Comparison of ENCODE assay signal across 25 cellular contexts in the genomic region with DNA sequence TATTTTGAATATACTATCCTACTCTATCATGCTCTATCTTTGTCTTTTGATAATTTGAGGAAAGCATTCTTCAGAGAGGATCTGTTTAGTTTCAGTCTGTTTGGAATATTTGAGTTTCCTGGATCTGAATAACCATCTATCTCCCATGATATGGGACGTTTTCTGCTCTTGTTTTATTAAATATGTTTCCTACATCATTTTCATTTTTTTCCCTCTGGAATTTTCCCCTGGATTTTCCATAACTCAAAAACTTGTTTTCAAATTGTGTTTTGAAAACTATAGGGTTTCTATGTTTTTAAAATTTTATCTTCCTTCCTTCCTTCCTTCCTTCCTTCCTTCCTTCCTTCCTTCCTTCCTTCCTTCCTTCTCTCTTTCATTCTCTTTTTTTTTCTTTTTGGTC.
"Had no signal": no experiment of that assay in that cellular context is flagged by ENCODE, and none has a peak within 500 bp of the region (broad histone marks: within the 10 kb centered on the region; RNA-seq: fewer than 3 reads in every experiment).

No MANE protein-coding gene starts in this region.

- H3K27ac Mint-ChIP-seq: dendritic cell treated with granulocyte-macrophage colony-stimulating factor and Interleukin-4, amounts not matched to agents 40 ng/mL and 50 ng/mL, for 4 days; endodermal cell; mesothelial cell of epicardium had no signal

- ATAC-seq: effector memory CD8-positive, alpha-beta T cell; esophagus mucosa; gastrocnemius medialis; heart right ventricle; left cardiac atrium; left lung; left ventricle myocardium superior; lower lobe of right lung; mucosa of descending colon; naive thymus-derived CD8-positive, alpha-beta T cell had no signal

- H3K27me3 ChIP-seq: esophagus squamous epithelium, gastrocnemius medialis, left lung had no signal

- H3K9me3 ChIP-seq: esophagus squamous epithelium, gastrocnemius medialis, left lung, lower lobe of right lung, mucosa of descending colon had no signal

- H3K36me3 Mint-ChIP-seq: naive B cell; naive thymus-derived CD8-positive, alpha-beta T cell had no signal

- H3K9me3 Mint-ChIP-seq: dendritic cell treated with granulocyte-macrophage colony-stimulating factor and Interleukin-4, amounts not matched to agents 40 ng/mL and 50 ng/mL, for 4 days; effector memory CD8-positive, alpha-beta T cell; naive B cell had no signal

- H3K4me1 ChIP-seq: esophagus squamous epithelium, gastrocnemius medialis, heart right ventricle, left lung, lower lobe of right lung had no signal

- H3K4me1 Mint-ChIP-seq: endodermal cell, mesothelial cell of epicardium had no signal

- DNase-seq: cortex of kidney; effector CD8-positive, alpha-beta T cell; effector memory CD8-positive, alpha-beta T cell; endodermal cell; erythroblast; esophagus squamous epithelium; foreskin fibroblast; foreskin melanocyte; gastrocnemius medialis; glutamatergic neuron; head of caudate nucleus; heart right ventricle; hippocampal formation; left cardiac atrium; left lung; left ventricle myocardium superior; lower lobe of right lung; mesenchymal stem cell; mucosa of descending colon; naive B cell; naive thymus-derived CD8-positive, alpha-beta T cell had no signal

- H3K4me3 ChIP-seq: esophagus squamous epithelium, gastrocnemius medialis, heart right ventricle, left lung, lower lobe of right lung, mucosa of descending colon had no signal

- H3K27ac ChIP-seq: epithelial cell of prostate, esophagus squamous epithelium, gastrocnemius medialis, heart right ventricle, left lung, lower lobe of right lung had no signal

- H3K36me3 ChIP-seq: esophagus squamous epithelium, gastrocnemius medialis, heart right ventricle, left lung, lower lobe of right lung had no signal

- H3K4me3 Mint-ChIP-seq: dendritic cell treated with granulocyte-macrophage colony-stimulating factor and Interleukin-4, amounts not matched to agents 40 ng/mL and 50 ng/mL, for 4 days; effector memory CD8-positive, alpha-beta T cell; endodermal cell; mesothelial cell of epicardium; naive B cell; naive thymus-derived CD8-positive, alpha-beta T cell had no signal
